Comparison of ENCODE assay signal across 15 cellular contexts in genomic region chr1:15321601-15322000, GRCh38.
DNase-seq lines count a peak whose midpoint lies in the region; ATAC-seq, FAIRE-seq and TF ChIP-seq lines count a peak whose summit lies in the region.
"Had no signal": no experiment of that assay in that cellular context is flagged by ENCODE, and none has a peak within 500 bp of the region (broad histone marks: within the 10 kb centered on the region; RNA-seq: fewer than 3 reads in every experiment).

No MANE protein-coding gene starts in this region.

- H3K4me2 ChIP-seq in HepG2 (ENCODE audit: low read depth, low read length) (no peak overlapping the region), GM12878 (ENCODE audit: control insufficient read depth, insufficient read depth) (no peak overlapping the region)
- H3K4me2 ChIP-seq: A549; BLaER1 treated with 17β-estradiol and CSF1 and Interleukin-3, amounts not matched to agents 10 nM and 100 nM had no signal

- no peak for ATAC-seq in HepG2
- ATAC-seq in right lobe of liver: no peak
- ATAC-seq in GM12878: no peak
- no peak for ATAC-seq in GM18517 (IDR thresholded peaks at IDR 0.05; ENCODE audit: unreplicated experiment)
- ATAC-seq: A549; CD8-positive, alpha-beta T cell had no signal

- RAD21 ChIA-PET in GM12878 (lab: Charles Lee; ENCODE audit: unreplicated experiment): no interaction called here

- BruUV-seq in HepG2 (replicated peaks; lab: Mats Ljungman, UMichigan) (no TSS peak), GM12878 (replicated peaks; lab: Mats Ljungman, UMichigan) (no TSS peak)

- H3K36me3 ChIP-seq in HepG2 (replicated peaks in 1 of 2; ENCODE audit: control insufficient read depth in 1 of 2, insufficient read depth in 2 of 2, low read length in 2 of 2) (no peaks in the 10 kb centered on the region), right lobe of liver (no peaks in the 10 kb centered on the region), GM12878 (ENCODE audit: control insufficient read depth in 2 of 2, insufficient read depth in 2 of 2, low read length in 1 of 2) (no peaks in the 10 kb centered on the region), esophagus squamous epithelium (no peaks in the 10 kb centered on the region)
- H3K36me3 ChIP-seq: BLaER1 treated with 17β-estradiol and CSF1 and Interleukin-3, amounts not matched to agents 10 nM and 100 nM had no signal

- DNase-seq in HepG2 (ENCODE audit: low spot score) (no peak), right lobe of liver (no peak), GM12878 (ENCODE audit: low read depth, low spot score) (no peak), esophagus squamous epithelium (lab: John Stamatoyannopoulos, UW) (no peak)
- DNase-seq: AML-193; Caco-2; Calu3; CD4-positive, alpha-beta T cell; CD8-positive, alpha-beta T cell; DMS79 treated with DMSO at 0.1 percent for 48 hours; GF-D8 had no signal

- H2AFZ ChIP-seq in HepG2 (ENCODE audit: low read length): no peak overlapping the region
- H2AFZ ChIP-seq in GM12878 (ENCODE audit: control insufficient read depth, low read depth, low read length): no peak overlapping the region

- POLR2A ChIA-PET in HepG2 (lab: Yijun Ruan, JAX): no interaction called here
- POLR2A ChIA-PET in GM12878 (lab: Charles Lee): no interaction called here

- H3K79me2 ChIP-seq in HepG2 (ENCODE audit: insufficient read depth, low read length) (no peaks in the 10 kb centered on the region), GM12878 (ENCODE audit: control insufficient read depth, insufficient read depth, low read length) (no peaks in the 10 kb centered on the region)

- no peak overlapping the region for H3K4me3 ChIP-seq in HepG2 (replicated peaks in 1 of 3; ENCODE audit: insufficient read depth in 1 of 3, low read depth in 2 of 3, low read length in 3 of 3)
- no peak overlapping the region for H3K4me3 ChIP-seq in right lobe of liver
- no peak overlapping the region for H3K4me3 ChIP-seq in GM12878
- no peak overlapping the region for H3K4me3 ChIP-seq in esophagus squamous epithelium
- H3K4me3 ChIP-seq: A549; BLaER1 treated with 17β-estradiol and CSF1 and Interleukin-3, amounts not matched to agents 10 nM and 100 nM had no signal

- no peaks in the 10 kb centered on the region for H4K20me1 ChIP-seq in HepG2 (ENCODE audit: insufficient read depth, low read length)
- no peaks in the 10 kb centered on the region; the same call in 1 of the 2 replicates for H4K20me1 ChIP-seq in GM12878 (ENCODE audit: control insufficient read depth, insufficient read depth)
- H4K20me1 ChIP-seq: BLaER1 treated with 17β-estradiol and CSF1 and Interleukin-3, amounts not matched to agents 10 nM and 100 nM had no signal

- in situ Hi-C loops in HepG2 (cut with HindIII; ENCODE audit: extremely low pct_ligation_motif_present, low pct_unique_long_range_greater_than_20kb) (no loop called here), GM12878 (cut with MboI) (no loop called here)

- H3K9ac ChIP-seq in HepG2 (ENCODE audit: insufficient read depth, low read depth, low read length): no peak overlapping the region
- H3K9ac ChIP-seq in GM12878 (ENCODE audit: control insufficient read depth, insufficient read depth, low read length): no peak overlapping the region
- H3K9ac ChIP-seq: BLaER1 treated with 17β-estradiol and CSF1 and Interleukin-3, amounts not matched to agents 10 nM and 100 nM had no signal

- H3K27ac ChIP-seq in HepG2 (ENCODE audit: extremely low read length, insufficient read depth, low read length) (no peak overlapping the region), right lobe of liver (no peak overlapping the region), GM12878 (ENCODE audit: control insufficient read depth, insufficient read depth) (no peak overlapping the region), esophagus squamous epithelium (no peak overlapping the region)
- H3K27ac ChIP-seq: BLaER1 treated with 17β-estradiol and CSF1 and Interleukin-3, amounts not matched to agents 10 nM and 100 nM had no signal

- TF ChIP-seq POLR2A in HepG2 (IDR thresholded peaks at IDR 0.05; ENCODE audit: insufficient read depth in 1 of 2, low read depth in 2 of 2, low read length in 2 of 2) (no peak), right lobe of liver (IDR thresholded peaks at IDR 0.05) (no peak), GM12878 (IDR thresholded peaks at IDR 0.05; ENCODE audit: low read depth, low read length) (no peak), esophagus squamous epithelium (IDR thresholded peaks at IDR 0.05) (no peak)

- no peak for TF ChIP-seq CTCF in HepG2 (CRISPR knock-in tag; IDR thresholded peaks at IDR 0.05)
- no peak for TF ChIP-seq CTCF in right lobe of liver (IDR thresholded peaks at IDR 0.05)
- TF ChIP-seq CTCF in GM12878 (IDR thresholded peaks at IDR 0.05 in 2 of 3, conservative IDR thresholded peaks at IDR 0.05 in 1 of 3; ENCODE audit: control insufficient read depth in 2 of 3, extremely low read depth in 1 of 3, insufficient read depth in 1 of 3, low read depth in 3 of 3, low read length in 3 of 3): no peak
- TF ChIP-seq CTCF in esophagus squamous epithelium (IDR thresholded peaks at IDR 0.05): no peak

- H3K4me1 ChIP-seq in HepG2 (ENCODE audit: insufficient read depth, low read length) (peaks cover 13% of the 10 kb centered on the region; the same call in 1 of the 2 replicates), right lobe of liver (peaks cover 0 to 5% (median 0%) of the 10 kb centered on the region in 4 donors), GM12878 (ENCODE audit: control insufficient read depth, insufficient read depth, low read length) (no peaks in the 10 kb centered on the region), esophagus squamous epithelium (peaks cover 0 to 13% (median 0%) of the 10 kb centered on the region in 3 donors)

- SMC1A ChIA-PET in GM12878 (lab: Charles Lee; ENCODE audit: uncharacterized antibody, unreplicated experiment): interaction anchor here (2.1 kb wide), 1 partner anchor 110 kb away, joined by 11 read pairs; no protein-coding TSS in a partner anchor

- TF ChIP-seq RAD21 in HepG2 (CRISPR knock-in tag; IDR thresholded peaks at IDR 0.05): no peak
- TF ChIP-seq RAD21 in GM12878 (IDR thresholded peaks at IDR 0.05; ENCODE audit: insufficient read depth, low read depth, low read length): no peak

- intact Hi-C loops in HepG2 (cut with micrococcal nuclease; ENCODE audit: unreplicated experiment) (no loop called here), right lobe of liver (cut with DNase I) (no loop called here), GM12878 (cut with micrococcal nuclease; ENCODE audit: unreplicated experiment) (loop anchor here (5.0 kb wide), 1 partner anchor 96 kb away; no protein-coding TSS in a partner anchor), esophagus squamous epithelium (cut with DNase I) (loop anchor here (10.0 kb wide), 1 partner anchor 183 kb away; no protein-coding TSS in a partner anchor)

- CTCF ChIA-PET in HepG2 (lab: Yijun Ruan, JAX; ENCODE audit: low intra/inter-chr PET ratio, low total read pairs): interaction anchor here (1.3 kb wide), 1 partner anchor 110 kb away, joined by 3 read pairs; no protein-coding TSS in a partner anchor
- CTCF ChIA-PET in GM12878 (lab: Yijun Ruan, JAX): interaction anchor here (0.6 to 4.5 kb wide), 2 partner anchors 47 to 111 kb away, joined by 3 to 178 read pairs; no protein-coding TSS in a partner anchor

- 48% methylated on average over 2 of the region's 2 CpGs for WGBS in HepG2 (ENCODE audit: low lambda C conversion rate)
- 59% methylated on average over 2 of the region's 2 CpGs for WGBS in right lobe of liver (ENCODE audit: insufficient coverage, low coverage, low lambda C conversion rate, missing lambda C conversion rate)
- WGBS in GM12878 (ENCODE audit: insufficient coverage, insufficient replicate concordance, low lambda C conversion rate, missing lambda C conversion rate): 48% methylated on average over 2 of the region's 2 CpGs
- 75 to 77% methylated on average over 2 of the region's 2 CpGs for WGBS in esophagus squamous epithelium, 2 donors

- H3K27me3 ChIP-seq in HepG2 (ENCODE audit: control insufficient read depth in 1 of 2, insufficient read depth in 2 of 2, low read length in 2 of 2) (peaks cover 2 to 26% of the 10 kb centered on the region in 2 experiments; a peak in 3 of 5 replicates), right lobe of liver (no peaks in the 10 kb centered on the region), GM12878 (replicated peaks in 1 of 2; ENCODE audit: control insufficient read depth in 2 of 2, insufficient read depth in 2 of 2, low read length in 1 of 2) (no peaks in the 10 kb centered on the region; a peak in 1 of 4 replicates), esophagus squamous epithelium (peaks cover 0 to 6% (median 0%) of the 10 kb centered on the region in 4 donors)
- H3K27me3 ChIP-seq: BLaER1 treated with 17β-estradiol and CSF1 and Interleukin-3, amounts not matched to agents 10 nM and 100 nM had no signal

- no peak for FAIRE-seq in HepG2 (lab: Jason Lieb, UNC)
- FAIRE-seq in GM12878 (lab: Jason Lieb, UNC): no peak
- FAIRE-seq: A549, D721Med had no signal

- no peaks in the 10 kb centered on the region for H3K9me3 ChIP-seq in HepG2 (ENCODE audit: low read length)
- H3K9me3 ChIP-seq in right lobe of liver: no peaks in the 10 kb centered on the region
- peaks cover 4% of the 10 kb centered on the region; the same call in 2 of the 3 replicates for H3K9me3 ChIP-seq in GM12878 (replicated peaks; ENCODE audit: control insufficient read depth, insufficient read depth, low read length)
- H3K9me3 ChIP-seq in esophagus squamous epithelium: no peaks in the 10 kb centered on the region
- H3K9me3 ChIP-seq: Caco-2 had no signal

- TF ChIP-seq EP300 in HepG2 (IDR thresholded peaks at IDR 0.05; ENCODE audit: low read depth in 2 of 2, low read length in 2 of 2): no peak
- no peak for TF ChIP-seq EP300 in HepG2 (CRISPR knock-in tag; IDR thresholded peaks at IDR 0.05; ENCODE audit: borderline replicate concordance)
- TF ChIP-seq EP300 in GM12878 (IDR thresholded peaks at IDR 0.05; ENCODE audit: borderline replicate concordance in 1 of 2, control insufficient read depth in 1 of 2, low read depth in 2 of 2, low read length in 2 of 2): no peak

TF ChIP-seq in HepG2, 621 proteins besides CTCF, POLR2A, EP300 and RAD21 (continues in another document):
- TF ChIP-seq ZNF747 (CRISPR knock-in tag; IDR thresholded peaks at IDR 0.05; ENCODE audit: borderline replicate concordance) (no peak), ZNF12 (CRISPR knock-in tag; IDR thresholded peaks at IDR 0.05) (no peak), ZNF788 (CRISPR knock-in tag; IDR thresholded peaks at IDR 0.05; ENCODE audit: borderline replicate concordance) (no peak)

TF ChIP-seq in GM12878, 131 proteins besides CTCF, POLR2A, EP300 and RAD21 (continues in another document):
- TF ChIP-seq IKZF1 (conservative IDR thresholded peaks at IDR 0.05) (no peak), BCL3 (IDR thresholded peaks at IDR 0.05; ENCODE audit: borderline replicate concordance, insufficient read depth, low read depth, low read length, poor library complexity, severe bottlenecking) (peak; percentile 61)

Comparison
In these comparisons a context has a peak if more than half of its experiments do, and no peak if none do; other contexts are left out.
1. intact Hi-C loops: an anchor here in GM12878 (5.0 kb wide) and esophagus squamous epithelium (10.0 kb wide); none called in HepG2 and right lobe of liver.
2. Of the 75 proteins assayed by ChIP-seq in both HepG2 and GM12878: peak only in HepG2: none; only in GM12878: BCL3; in both: none; in neither: 74.